22 cellular contexts compared by ENCODE assay signal in the genomic region with DNA sequence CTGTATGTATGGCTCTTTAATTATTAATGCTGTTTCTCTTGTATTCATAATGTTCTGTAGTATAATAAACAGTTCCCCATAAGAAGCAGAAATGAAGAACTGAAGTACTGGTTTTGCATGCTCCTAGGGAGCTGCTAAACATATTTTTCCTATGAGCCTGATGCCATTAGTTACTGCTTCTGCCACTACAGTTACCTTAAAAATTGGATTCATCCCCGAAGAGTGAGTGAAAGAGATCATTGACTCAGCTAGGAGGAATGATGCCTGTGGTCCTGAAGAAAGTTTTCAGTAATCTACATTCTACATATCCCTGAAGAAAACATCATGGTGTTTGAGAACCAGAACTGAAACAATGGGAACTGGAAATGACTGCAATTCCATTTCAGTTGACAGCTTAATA. TPM values are rescaled to one million over a fixed set of nuclear protein-coding genes. Genes with fewer than 3 reads are reported as not detected.
DNase-seq lines count a peak whose midpoint lies in the region; ATAC-seq, FAIRE-seq and TF ChIP-seq lines count a peak whose summit lies in the region.
"Had no signal": no experiment of that assay in that cellular context is flagged by ENCODE, and none has a peak within 500 bp of the region (broad histone marks: within the 10 kb centered on the region; RNA-seq: fewer than 3 reads in every experiment).

No MANE protein-coding gene starts in this region.

- no peak for ATAC-seq in left cardiac atrium
- ATAC-seq: GM12878; K562; stimulated activated naive CD8-positive, alpha-beta T cell treated with anti-CD3 and anti-CD28 coated beads, Interleukin-15, amount 100 ng/mL, for 72 hours had no signal

- no peak for FAIRE-seq in HTR-8/SVneo (lab: Jason Lieb, UNC)
- FAIRE-seq: GM12878, K562 had no signal

- in situ Hi-C loops in astrocyte of the cerebellum (cut with HindIII; ENCODE audit: low sequenced_read_pairs) (no loop called here), GM13977 (cut with MboI; ENCODE audit: low pct_unique_long_range_greater_than_20kb, low sequenced_read_pairs, unreplicated experiment) (no loop called here)

- TF ChIP-seq CTCF in astrocyte of the cerebellum (IDR thresholded peaks at IDR 0.05; ENCODE audit: low read depth, low read length, missing control alignments) (no peak), GM13977 (IDR thresholded peaks at IDR 0.05; ENCODE audit: extremely low read depth, insufficient read depth, missing control alignments) (no peak)

- peak; percentile 41 for DNase-seq in AG08396 (ENCODE audit: low spot score)
- DNase-seq in HS-27A (ENCODE audit: low read depth): peak; percentile 43
- DNase-seq in astrocyte of the cerebellum (ENCODE audit: low read depth): peak; percentile 28
- peak; percentile 7 for DNase-seq in kidney tubule cell (ENCODE audit: low spot score)
- DNase-seq in HTR-8/SVneo (ENCODE audit: insufficient read length, low spot score): no peak
- DNase-seq in AML-193 (lab: John Stamatoyannopoulos, UW): no peak
- no peak for DNase-seq in left cardiac atrium
- no peak for DNase-seq in GM13977 (ENCODE audit: low spot score)
- DNase-seq: activated effector memory CD4-positive, alpha-beta T cell treated with Interleukin-2 at 50 U/mL for 16 hours; Calu3; DMS79 treated with DMSO at 0.1 percent for 48 hours; GOT3; kidney glomerular epithelial cell; MG63; NCI-H1105 treated with DMSO at 0.1 percent for 48 hours; NCI-H2081; NCI-H446; NCI-H82; stimulated activated naive CD8-positive, alpha-beta T cell treated with anti-CD3 and anti-CD28 coated beads, Interleukin-15, amount 100 ng/mL, for 72 hours had no signal

- intact Hi-C loops in left cardiac atrium (cut with DNase I): loop anchor here in 1 of 2 donors (10.0 kb wide), 1 partner anchor 49 kb away; no protein-coding TSS in a partner anchor

- no peak overlapping the region for H3K4me3 ChIP-seq in astrocyte of the cerebellum (ENCODE audit: low read depth, low read length)
- H3K4me3 ChIP-seq: ascending aorta, GM12878, K562, MG63 had no signal

RNA-seq across cellular contexts. Expression of a gene that starts 37.1 kb away (rescaled TPM):
- total RNA-seq in left cardiac atrium: 10 to 100 TPM; 22.2 to 36.3 TPM
- total RNA-seq: K562 had no signal

Comparison
In these comparisons a context has a peak if more than half of its experiments do, and no peak if none do; other contexts are left out.
1. DNase-seq: peak in AG08396 (single experiment), HS-27A (single experiment), astrocyte of the cerebellum (single experiment) and kidney tubule cell (single experiment); none in HTR-8/SVneo (single experiment), AML-193 (0 of 2), left cardiac atrium (single experiment) and GM13977 (single experiment).